Comparison of ENCODE assay signal across 13 cellular contexts in the genomic region with DNA sequence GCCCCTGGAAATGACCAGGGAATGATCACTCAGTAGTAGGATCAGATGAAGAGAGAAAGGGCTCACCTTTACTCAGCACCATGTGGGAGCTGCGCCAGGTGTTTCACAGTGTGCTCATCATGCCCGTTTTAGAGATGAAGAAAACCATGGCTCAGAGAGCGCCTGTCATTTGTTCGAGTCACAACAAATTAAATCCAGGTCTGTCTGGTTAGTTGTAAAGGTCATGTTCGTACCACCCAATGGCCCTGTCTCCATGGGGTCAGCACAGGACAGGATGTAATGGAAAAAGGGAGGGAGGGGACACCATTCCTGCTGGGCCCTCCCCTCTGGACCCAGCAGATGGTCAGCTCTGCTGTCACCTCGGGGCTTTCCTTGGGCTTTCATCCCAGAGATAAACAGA. TPM values are rescaled to one million over a fixed set of nuclear protein-coding genes. Genes with fewer than 3 reads are reported as not detected.
DNase-seq lines count a peak whose midpoint lies in the region; ATAC-seq and TF ChIP-seq lines count a peak whose summit lies in the region.
"Had no signal": no experiment of that assay in that cellular context is flagged by ENCODE, and none has a peak within 500 bp of the region (broad histone marks: within the 10 kb centered on the region; RNA-seq: fewer than 3 reads in every experiment).

No MANE protein-coding gene starts in this region.

- H3K27me3 Mint-ChIP-seq in endothelial cell (ENCODE audit: unreplicated experiment) = peaks cover 5% of the 10 kb centered on the region

- H3K36me3 ChIP-seq in RWPE2 (ENCODE audit: low read depth) = peaks cover 10% of the 10 kb centered on the region
- H3K36me3 ChIP-seq in muscle layer of duodenum (ENCODE audit: control insufficient read depth in 1 of 2, insufficient read depth in 2 of 2, low read length in 2 of 2) = no peaks in the 10 kb centered on the region
- H3K36me3 ChIP-seq in tibial artery = no peaks in the 10 kb centered on the region

- no peaks in the 10 kb centered on the region for H3K9me3 ChIP-seq in RWPE2 (ENCODE audit: severe bottlenecking)
- no peaks in the 10 kb centered on the region for H3K9me3 ChIP-seq in muscle layer of duodenum (ENCODE audit: control insufficient read depth in 1 of 2, low read length in 2 of 2)
- no peaks in the 10 kb centered on the region for H3K9me3 ChIP-seq in tibial artery

- H3K4me3 ChIP-seq in RWPE2 (ENCODE audit: severe bottlenecking) = no peak overlapping the region
- H3K4me3 ChIP-seq in muscle layer of duodenum (ENCODE audit: low read depth in 1 of 2, low read length in 2 of 2) = peak overlapping the region in 1 of 2 donors; percentile 6
- no peak overlapping the region for H3K4me3 ChIP-seq in tibial artery
- H3K4me3 ChIP-seq: GM12878 had no signal

- H3K27me3 ChIP-seq in RWPE2 (ENCODE audit: insufficient read depth, poor library complexity, severe bottlenecking) (no peaks in the 10 kb centered on the region), muscle layer of duodenum (ENCODE audit: low read depth, low read length) (no peaks in the 10 kb centered on the region), tibial artery (no peaks in the 10 kb centered on the region)

- TF ChIP-seq CTCF in RWPE2 (IDR thresholded peaks at IDR 0.05; ENCODE audit: poor library complexity, severe bottlenecking) = no peak
- TF ChIP-seq CTCF in endothelial cell (IDR thresholded peaks at IDR 0.05; ENCODE audit: unreplicated experiment) = no peak
- TF ChIP-seq CTCF in tibial artery (IDR thresholded peaks at IDR 0.05) = no peak

- peak overlapping the region; percentile 39 for H3K4me3 Mint-ChIP-seq in endothelial cell (ENCODE audit: unreplicated experiment)
- H3K4me3 Mint-ChIP-seq: activated CD8-positive, alpha-beta T cell treated with anti-CD3 and anti-CD28 coated beads, Interleukin-2, amount 10 ng/mL, durations not matched to agents 7 days and 5 days; activated naive CD8-positive, alpha-beta T cell treated with anti-CD3 and anti-CD28 coated beads, Interleukin-2, amount 10 ng/mL, durations not matched to agents 7 days and 5 days had no signal

- H3K27ac Mint-ChIP-seq in endothelial cell (ENCODE audit: unreplicated experiment) = peak overlapping the region; percentile 18
- H3K27ac Mint-ChIP-seq: activated CD8-positive, alpha-beta T cell treated with anti-CD3 and anti-CD28 coated beads, Interleukin-2, amount 10 ng/mL, durations not matched to agents 7 days and 5 days; activated naive CD8-positive, alpha-beta T cell treated with anti-CD3 and anti-CD28 coated beads, Interleukin-2, amount 10 ng/mL, durations not matched to agents 7 days and 5 days had no signal

- peak; percentile 43 for ATAC-seq in RWPE2 (ENCODE audit: low read depth)
- no peak for ATAC-seq in HG02870 (IDR thresholded peaks at IDR 0.05; ENCODE audit: unreplicated experiment)
- no peak for ATAC-seq in GM21367 (IDR thresholded peaks at IDR 0.05; ENCODE audit: unreplicated experiment)
- ATAC-seq: activated CD8-positive, alpha-beta T cell treated with anti-CD3 and anti-CD28 coated beads, Interleukin-2, amount 10 ng/mL, durations not matched to agents 7 days and 5 days; GM12878 had no signal

- no peaks in the 10 kb centered on the region for H3K9me3 Mint-ChIP-seq in endothelial cell (ENCODE audit: unreplicated experiment)
- H3K9me3 Mint-ChIP-seq: activated naive CD8-positive, alpha-beta T cell treated with anti-CD3 and anti-CD28 coated beads, Interleukin-2, amount 10 ng/mL, durations not matched to agents 7 days and 5 days had no signal

- H3K4me1 ChIP-seq in RWPE2 (ENCODE audit: insufficient read depth, poor library complexity, severe bottlenecking) (peaks cover 41% of the 10 kb centered on the region), muscle layer of duodenum (ENCODE audit: control insufficient read depth in 1 of 2, insufficient read depth in 2 of 2, low read length in 2 of 2) (peaks cover 34 to 70% of the 10 kb centered on the region in 2 donors), tibial artery (peaks cover 3 to 100% (median 92%) of the 10 kb centered on the region in 4 donors)

- peaks cover 72% of the 10 kb centered on the region for H3K4me1 Mint-ChIP-seq in endothelial cell (ENCODE audit: unreplicated experiment)
- H3K4me1 Mint-ChIP-seq: activated naive CD8-positive, alpha-beta T cell treated with anti-CD3 and anti-CD28 coated beads, Interleukin-2, amount 10 ng/mL, durations not matched to agents 7 days and 5 days had no signal

- intact Hi-C loops in tibial artery (cut with DNase I; ENCODE audit: low total_unique reads) = no loop called here

- peak overlapping the region; percentile 98 for H3K27ac ChIP-seq in RWPE2 (ENCODE audit: poor library complexity, severe bottlenecking)
- peak overlapping the region; percentile 92 for H3K27ac ChIP-seq in muscle layer of duodenum (ENCODE audit: low read length)
- peak overlapping the region; percentile 90 to 94 for H3K27ac ChIP-seq in tibial artery

- H3K36me3 Mint-ChIP-seq in endothelial cell (ENCODE audit: low read depth, unreplicated experiment) = peaks cover 18% of the 10 kb centered on the region
- H3K36me3 Mint-ChIP-seq: activated naive CD8-positive, alpha-beta T cell treated with anti-CD3 and anti-CD28 coated beads, Interleukin-2, amount 10 ng/mL, durations not matched to agents 7 days and 5 days had no signal

- no peak for DNase-seq in RWPE2 (ENCODE audit: low spot score)
- DNase-seq in endothelial cell (ENCODE audit: low spot score) = no peak
- DNase-seq in tibial artery = no peak
- no peak for DNase-seq in germinal center (ENCODE audit: low spot score)
- no peak for DNase-seq in activated T-cell treated with anti-CD3 and anti-CD28 coated beads, Interleukin-2, amount 50 U/mL, for 48 hours
- DNase-seq: activated CD8-positive, alpha-beta T cell treated with anti-CD3 and anti-CD28 coated beads, Interleukin-2, amount 10 ng/mL, durations not matched to agents 7 days and 5 days; activated naive CD8-positive, alpha-beta T cell treated with anti-CD3 and anti-CD28 coated beads, Interleukin-2, amount 10 ng/mL, durations not matched to agents 7 days and 5 days; retina had no signal

RNA-seq across cellular contexts. Expression of a gene that starts 15.2 kb away (rescaled TPM):
- total RNA-seq in endothelial cell (ENCODE audit: unreplicated experiment) = 66.8 TPM
- total RNA-seq: activated CD8-positive, alpha-beta T cell treated with anti-CD3 and anti-CD28 coated beads, Interleukin-2, amount 10 ng/mL, durations not matched to agents 7 days and 5 days; activated naive CD8-positive, alpha-beta T cell treated with anti-CD3 and anti-CD28 coated beads, Interleukin-2, amount 10 ng/mL, durations not matched to agents 7 days and 5 days; T-helper 1 cell treated with Interleukin-12 subunit alpha and Interleukin-12 subunit beta and Interleukin-4 antibody, amounts not matched to agents 30 ng/mL and 1 ng/mL, for 36 hours had no signal
